20 cellular contexts compared by ENCODE assay signal in the genomic region with DNA sequence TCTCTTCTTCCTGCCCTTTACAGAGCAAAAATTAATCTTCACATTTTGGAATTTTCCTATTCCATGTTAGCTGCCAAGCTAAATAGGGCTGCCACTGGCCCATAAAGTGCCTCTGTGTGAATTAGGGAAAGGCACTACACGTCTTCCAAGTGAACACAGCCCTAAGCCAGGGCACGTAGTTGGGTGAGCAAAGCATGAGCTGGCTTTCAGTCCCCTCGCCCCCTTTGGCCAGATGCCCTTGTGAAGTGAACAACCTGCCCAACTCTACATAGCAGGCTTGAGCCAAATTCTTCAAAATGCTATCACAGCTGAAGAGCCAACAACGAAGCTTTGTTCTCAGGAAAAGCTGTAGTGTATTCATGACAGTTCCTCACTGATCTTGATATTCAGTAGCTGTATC.
DNase-seq lines count a peak whose midpoint lies in the region; ATAC-seq and TF ChIP-seq lines count a peak whose summit lies in the region.
"Had no signal": no experiment of that assay in that cellular context is flagged by ENCODE, and none has a peak within 500 bp of the region (broad histone marks: within the 10 kb centered on the region; RNA-seq: fewer than 3 reads in every experiment).

No MANE protein-coding gene starts in this region.

- H3K9me3 ChIP-seq in ovary = no peaks in the 10 kb centered on the region
- H3K9me3 ChIP-seq: Caco-2, vagina had no signal

- ATAC-seq in left lobe of liver = no peak
- ATAC-seq in GM19023 (IDR thresholded peaks at IDR 0.05; ENCODE audit: unreplicated experiment) = no peak
- ATAC-seq: effector memory CD8-positive, alpha-beta T cell; GM12878; left colon had no signal

- intact Hi-C loops in ovary (cut with DNase I) = no loop called here

- no peaks in the 10 kb centered on the region for H3K27me3 ChIP-seq in ovary
- H3K27me3 ChIP-seq: vagina had no signal

- no peak overlapping the region for H3K4me3 ChIP-seq in ovary
- H3K4me3 ChIP-seq: GM12878, vagina had no signal

- DNase-seq in HT1080 (ENCODE audit: low read depth) = peak; percentile 64
- DNase-seq in cerebellar cortex (ENCODE audit: low spot score) = peak; percentile 16
- DNase-seq in hypothalamus (lab: John Stamatoyannopoulos, UW) = peak in 43 of 51 donors; percentile 3 to 68 (median 30)
- DNase-seq in substantia nigra (lab: John Stamatoyannopoulos, UW) = peak in 46 of 49 donors; percentile 1 to 65 (median 31)
- DNase-seq in ovary = no peak
- DNase-seq in GM03348 (ENCODE audit: low spot score) = no peak
- no peak for DNase-seq in left lobe of liver (ENCODE audit: low spot score)
- DNase-seq: activated CD4-positive, alpha-beta T cell treated with anti-CD3 and anti-CD28 coated beads, Interleukin-2, amount 50 U/mL, for 48 hours; activated T-cell treated with anti-CD3 and anti-CD28 coated beads, Interleukin-2, amount 50 U/mL, for 24 hours; Caco-2; effector memory CD8-positive, alpha-beta T cell; left colon; NCI-H146; NCI-H345; stimulated activated CD4-positive, alpha-beta T cell treated with anti-CD3 and anti-CD28 coated beads, Interleukin-15, amount 100 ng/mL, for 24 hours; stimulated activated naive CD4-positive, alpha-beta T cell; T-helper 1 cell had no signal

- TF ChIP-seq POLR2A in ovary (IDR thresholded peaks at IDR 0.05) = no peak

- WGBS in ovary, 3 donors = 52 to 59% (median 52%) methylated on average over 4 of the region's 4 CpGs

- peak overlapping the region; percentile 77 for H3K27ac ChIP-seq in substantia nigra (ENCODE audit: low read depth, low read length, poor library complexity, severe bottlenecking)
- H3K27ac ChIP-seq in ovary = no peak overlapping the region
- H3K27ac ChIP-seq: vagina had no signal

- no peak for TF ChIP-seq EP300 in ovary (IDR thresholded peaks at IDR 0.05)

- H3K4me1 ChIP-seq in ovary (ENCODE audit: insufficient read depth) = no peaks in the 10 kb centered on the region
- H3K4me1 ChIP-seq: Caco-2, vagina had no signal

- no peaks in the 10 kb centered on the region for H3K36me3 ChIP-seq in ovary
- H3K36me3 ChIP-seq: vagina had no signal

- no peak for TF ChIP-seq CTCF in ovary (IDR thresholded peaks at IDR 0.05)

Comparison
In these comparisons a context has a peak if more than half of its experiments do, and no peak if none do; other contexts are left out.
1. DNase-seq: peak in HT1080 (single experiment), cerebellar cortex (single experiment), hypothalamus (43 of 51) and substantia nigra (46 of 49); none in ovary (0 of 5), GM03348 (single experiment) and left lobe of liver (single experiment).